In the genomic region with DNA sequence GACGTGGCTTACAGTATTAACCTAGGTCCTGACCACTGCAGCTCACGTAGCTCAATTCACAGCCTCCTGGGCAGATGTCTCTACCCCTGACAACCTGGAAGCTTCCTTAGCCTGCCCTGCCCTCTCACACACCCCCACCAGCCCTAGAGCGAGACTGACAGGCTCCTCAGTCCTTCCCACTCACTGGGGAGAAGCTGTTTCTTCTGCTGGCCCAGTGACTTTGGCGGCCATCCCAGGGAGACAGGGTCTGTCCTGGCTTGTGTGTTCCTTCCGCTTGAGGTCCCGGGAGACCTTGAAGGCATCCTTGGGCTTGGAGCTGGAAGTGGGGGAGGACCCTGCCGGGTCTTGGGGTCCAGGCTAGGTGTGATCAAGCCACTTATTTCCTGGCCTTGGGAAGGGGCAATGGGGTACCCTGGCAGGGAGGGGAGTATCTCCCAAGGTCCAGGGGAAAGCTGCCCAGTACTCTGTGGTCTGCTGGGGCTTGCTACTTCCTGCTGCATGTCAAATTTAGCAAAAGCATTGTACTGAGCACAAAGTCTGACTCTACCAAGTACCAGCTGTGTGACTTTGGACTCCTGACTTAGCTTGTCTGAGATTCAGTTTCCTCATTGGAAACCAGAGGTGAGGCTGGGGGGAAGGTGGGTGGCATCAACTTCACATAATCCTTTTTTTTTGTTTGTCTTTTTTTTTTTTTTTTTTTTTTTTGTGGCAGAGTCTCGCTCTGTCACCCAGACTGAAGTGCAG, we compare ENCODE assay signal across 1 cellular context.
TF ChIP-seq lines count a peak whose summit lies in the region.

No MANE protein-coding gene starts in this region.

TF ChIP-seq in IMR-90, 13 proteins besides CTCF, POLR2A, EP300 and RAD21 (continued from another document):
- no peak for TF ChIP-seq ELK1 (IDR thresholded peaks at IDR 0.05; ENCODE audit: borderline replicate concordance, low read depth, low read length)
- no peak for TF ChIP-seq NFE2L2 (IDR thresholded peaks at IDR 0.05; ENCODE audit: low read depth, low read length)
- no peak for TF ChIP-seq MXI1 (IDR thresholded peaks at IDR 0.05; ENCODE audit: borderline replicate concordance, low read depth, low read length)
- TF ChIP-seq, protein P1, sequence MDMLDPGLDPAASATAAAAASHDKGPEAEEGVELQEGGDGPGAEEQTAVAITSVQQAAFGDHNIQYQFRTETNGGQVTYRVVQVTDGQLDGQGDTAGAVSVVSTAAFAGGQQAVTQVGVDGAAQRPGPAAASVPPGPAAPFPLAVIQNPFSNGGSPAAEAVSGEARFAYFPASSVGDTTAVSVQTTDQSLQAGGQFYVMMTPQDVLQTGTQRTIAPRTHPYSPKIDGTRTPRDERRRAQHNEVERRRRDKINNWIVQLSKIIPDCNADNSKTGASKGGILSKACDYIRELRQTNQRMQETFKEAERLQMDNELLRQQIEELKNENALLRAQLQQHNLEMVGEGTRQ (IDR thresholded peaks at IDR 0.05; ENCODE audit: low read depth, low read length), result no peak
- no peak for TF ChIP-seq FOS (IDR thresholded peaks at IDR 0.05; ENCODE audit: low read depth, low read length)
